Comparison of ENCODE assay signal across 21 cellular contexts in the genomic region with DNA sequence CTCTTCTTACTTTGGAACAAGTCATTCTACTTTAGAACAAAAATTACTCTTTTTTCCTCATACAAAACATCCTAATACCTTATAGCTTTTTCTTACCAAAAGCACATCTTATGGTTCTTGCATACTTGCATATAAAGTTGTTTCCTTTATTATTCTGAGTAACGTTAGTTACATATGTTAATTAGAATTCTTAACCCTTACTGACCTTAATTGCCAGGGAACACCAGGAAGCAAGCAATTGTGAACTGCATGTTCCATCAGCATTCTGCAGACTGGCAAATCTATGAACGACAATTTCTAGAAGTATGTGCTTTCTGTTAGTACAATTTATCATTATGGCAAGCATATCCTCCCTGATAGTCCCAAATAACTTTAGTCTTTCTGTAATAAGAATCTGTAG.
"Had no signal": no experiment of that assay in that cellular context is flagged by ENCODE, and none has a peak within 500 bp of the region (broad histone marks: within the 10 kb centered on the region; RNA-seq: fewer than 3 reads in every experiment).

No MANE protein-coding gene starts in this region.

- H3K9ac ChIP-seq: KMS-11 had no signal

- H3K27me3 ChIP-seq: breast epithelium had no signal

- H3K27ac Mint-ChIP-seq: activated CD8-positive, alpha-beta T cell treated with anti-CD3 and anti-CD28 coated beads for 36 hours; activated naive CD4-positive, alpha-beta T cell treated with anti-CD3 and anti-CD28 coated beads, Interleukin-2, amount 50 U/mL, for 24 hours had no signal

- H3K4me3 Mint-ChIP-seq: activated CD8-positive, alpha-beta T cell treated with anti-CD3 and anti-CD28 coated beads for 36 hours; activated naive CD4-positive, alpha-beta T cell treated with anti-CD3 and anti-CD28 coated beads, Interleukin-2, amount 50 U/mL, for 24 hours had no signal

- H3K36me3 ChIP-seq: breast epithelium, WERI-Rb-1 had no signal

- DNase-seq: activated CD4-positive, alpha-beta T cell treated with anti-CD3 and anti-CD28 coated beads for 4 hours; activated CD8-positive, alpha-beta memory T cell treated with anti-CD3 and anti-CD28 coated beads, Interleukin-2, amount 50 U/mL, for 4 hours; activated CD8-positive, alpha-beta T cell treated with anti-CD3 and anti-CD28 coated beads for 36 hours; aorta; caudate nucleus; NCI-H1092; NCI-H1417; NCI-H1930; NCI-H2171; NCI-H2227 treated with DMSO at 0.1 percent for 48 hours; NCI-H526; NCI-H82; NK-92 treated with Interleukin-12 subunit alpha and Interleukin-12 subunit beta, amount 100 ng/mL, for 24 hours; PC-3; SHP77 treated with DMSO at 0.1 percent for 48 hours; T-helper 2 cell; WERI-Rb-1 had no signal

- H3K27ac ChIP-seq: breast epithelium, KMS-11, WERI-Rb-1 had no signal

- H3K4me1 Mint-ChIP-seq: activated naive CD4-positive, alpha-beta T cell treated with anti-CD3 and anti-CD28 coated beads, Interleukin-2, amount 50 U/mL, for 24 hours had no signal

- H3K4me1 ChIP-seq: breast epithelium had no signal

- H3K9me3 Mint-ChIP-seq: activated naive CD4-positive, alpha-beta T cell treated with anti-CD3 and anti-CD28 coated beads, Interleukin-2, amount 50 U/mL, for 24 hours had no signal

- H3K4me2 ChIP-seq: KMS-11 had no signal

- H3K36me3 Mint-ChIP-seq: activated naive CD4-positive, alpha-beta T cell treated with anti-CD3 and anti-CD28 coated beads, Interleukin-2, amount 50 U/mL, for 24 hours had no signal

- H3K4me3 ChIP-seq: breast epithelium had no signal

- H3K27me3 Mint-ChIP-seq: activated CD8-positive, alpha-beta T cell treated with anti-CD3 and anti-CD28 coated beads for 36 hours; activated naive CD4-positive, alpha-beta T cell treated with anti-CD3 and anti-CD28 coated beads, Interleukin-2, amount 50 U/mL, for 24 hours had no signal

- ATAC-seq: activated CD4-positive, CD25-positive, alpha-beta regulatory T cell treated with anti-CD3 and anti-CD28 coated beads, Interleukin-2, amount 50 U/mL, for 24 hours; activated CD8-positive, alpha-beta T cell treated with anti-CD3 and anti-CD28 coated beads for 36 hours; PC-3 had no signal
